30 cellular contexts compared by ENCODE assay signal in the genomic region with DNA sequence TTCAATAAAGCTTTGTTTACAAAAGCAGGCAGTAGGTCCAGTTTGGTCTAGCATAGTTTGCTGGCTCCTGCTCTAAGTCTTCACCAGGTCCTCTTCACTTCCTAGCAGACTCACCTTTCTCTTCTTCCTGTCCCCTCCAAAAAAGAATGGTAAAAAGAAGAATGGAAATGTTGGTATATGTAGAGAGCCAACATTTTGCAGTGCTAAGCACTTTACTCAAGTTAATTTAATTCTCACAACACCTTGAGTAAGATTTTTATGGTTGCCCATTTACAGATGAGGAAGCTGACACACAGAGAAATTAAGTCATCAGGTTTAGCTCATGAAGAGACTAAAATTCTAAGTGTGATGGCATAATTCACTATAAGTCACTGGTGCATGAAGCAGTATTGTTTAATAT.
"Had no signal": no experiment of that assay in that cellular context is flagged by ENCODE, and none has a peak within 500 bp of the region (broad histone marks: within the 10 kb centered on the region; RNA-seq: fewer than 3 reads in every experiment).

No MANE protein-coding gene starts in this region.

- H3K36me3 ChIP-seq: cardiac muscle cell, colonic mucosa, esophagus squamous epithelium, gastroesophageal sphincter had no signal

- H3K27ac Mint-ChIP-seq: activated CD4-positive, alpha-beta memory T cell treated with anti-CD3 and anti-CD28 coated beads, Interleukin-2, amount 10 ng/mL, durations not matched to agents 7 days and 5 days; activated CD4-positive, alpha-beta T cell treated with anti-CD3 and anti-CD28 coated beads, Interleukin-2, amount 10 ng/mL, durations not matched to agents 7 days and 5 days; activated naive CD8-positive, alpha-beta T cell; activated T-helper 17 cell treated with anti-CD3 and anti-CD28 coated beads, Interleukin-2, amount 50 U/mL, for 72 hours; WTC11 had no signal

- H3K4me3 Mint-ChIP-seq: activated CD4-positive, alpha-beta memory T cell treated with anti-CD3 and anti-CD28 coated beads, Interleukin-2, amount 10 ng/mL, durations not matched to agents 7 days and 5 days; activated CD4-positive, alpha-beta T cell treated with anti-CD3 and anti-CD28 coated beads, Interleukin-2, amount 10 ng/mL, durations not matched to agents 7 days and 5 days; activated naive CD8-positive, alpha-beta T cell; activated T-cell treated with anti-CD3 and anti-CD28 coated beads, Interleukin-2, amount 50 U/mL, for 4 hours; activated T-helper 17 cell treated with anti-CD3 and anti-CD28 coated beads, Interleukin-2, amount 50 U/mL, for 72 hours; WTC11 had no signal

- H3K4me1 ChIP-seq: body of pancreas, colonic mucosa, gastroesophageal sphincter had no signal

- H3K27me3 ChIP-seq: body of pancreas, cardiac muscle cell, colonic mucosa, esophagus squamous epithelium, gastroesophageal sphincter had no signal

- H3K4me1 Mint-ChIP-seq: activated CD4-positive, alpha-beta T cell treated with anti-CD3 and anti-CD28 coated beads, Interleukin-2, amount 10 ng/mL, durations not matched to agents 7 days and 5 days; activated T-helper 17 cell treated with anti-CD3 and anti-CD28 coated beads, Interleukin-2, amount 50 U/mL, for 72 hours had no signal

- ATAC-seq: activated T-cell treated with anti-CD3 and anti-CD28 coated beads, Interleukin-2, amount 50 U/mL, for 4 hours; activated T-helper 17 cell treated with anti-CD3 and anti-CD28 coated beads, Interleukin-2, amount 50 U/mL, for 72 hours; body of pancreas; gastroesophageal sphincter; WTC11 had no signal

- H3K27ac ChIP-seq: body of pancreas, cardiac muscle cell, colonic mucosa, epithelial cell of prostate, esophagus squamous epithelium, gastroesophageal sphincter, VCaP had no signal

- H3K9me3 Mint-ChIP-seq: activated CD4-positive, alpha-beta memory T cell treated with anti-CD3 and anti-CD28 coated beads, Interleukin-2, amount 10 ng/mL, durations not matched to agents 7 days and 5 days; activated CD4-positive, alpha-beta T cell treated with anti-CD3 and anti-CD28 coated beads, Interleukin-2, amount 10 ng/mL, durations not matched to agents 7 days and 5 days; activated T-cell treated with anti-CD3 and anti-CD28 coated beads, Interleukin-2, amount 50 U/mL, for 4 hours; activated T-helper 17 cell treated with anti-CD3 and anti-CD28 coated beads, Interleukin-2, amount 50 U/mL, for 72 hours; WTC11 had no signal

- H3K4me3 ChIP-seq: body of pancreas, cardiac muscle cell, colonic mucosa, esophagus squamous epithelium, gastroesophageal sphincter had no signal

- H3K36me3 Mint-ChIP-seq: activated naive CD8-positive, alpha-beta T cell; WTC11 had no signal

- DNase-seq: activated CD4-positive, alpha-beta memory T cell treated with anti-CD3 and anti-CD28 coated beads, Interleukin-2, amount 10 ng/mL, durations not matched to agents 7 days and 5 days; activated CD4-positive, alpha-beta T cell treated with anti-CD3 and anti-CD28 coated beads for 1 hour; activated CD4-positive, alpha-beta T cell treated with anti-CD3 and anti-CD28 coated beads for 4 hours; activated CD4-positive, alpha-beta T cell treated with anti-CD3 and anti-CD28 coated beads, Interleukin-2, amount 10 ng/mL, durations not matched to agents 7 days and 5 days; activated CD4-positive, alpha-beta T cell treated with anti-CD3 and anti-CD28 coated beads, Interleukin-2, amount 50 U/mL, for 4 hours; activated CD8-positive, alpha-beta memory T cell treated with anti-CD3 and anti-CD28 coated beads, Interleukin-2, amount 50 U/mL, for 48 hours; activated effector memory CD4-positive, alpha-beta T cell treated with Interleukin-2 at 50 U/mL for 16 hours; activated gamma-delta T cell treated with Interleukin-2 at 50 U/mL for 16 hours; activated naive CD4-positive, alpha-beta T cell treated with anti-CD3 and anti-CD28 coated beads, Interleukin-2, amount 50 U/mL, for 16 hours; activated naive CD4-positive, alpha-beta T cell treated with Interleukin-2 at 50 U/mL for 16 hours; activated T-cell treated with anti-CD3 and anti-CD28 coated beads, Interleukin-2, amount 50 U/mL, for 4 hours; amniotic stem cell; anterior cingulate cortex; body of pancreas; central memory CD4-positive, alpha-beta T cell; cerebellar nuclear complex; colonic mucosa; effector CD8-positive, alpha-beta T cell; esophagus squamous epithelium; foreskin melanocyte; head of caudate nucleus had no signal

- FAIRE-seq: endometrium, endothelial cell of umbilical vein had no signal

- H3K9me3 ChIP-seq: body of pancreas, colonic mucosa, esophagus squamous epithelium, gastroesophageal sphincter had no signal
